ENCODE assay signal across 27 cellular contexts in the genomic region with DNA sequence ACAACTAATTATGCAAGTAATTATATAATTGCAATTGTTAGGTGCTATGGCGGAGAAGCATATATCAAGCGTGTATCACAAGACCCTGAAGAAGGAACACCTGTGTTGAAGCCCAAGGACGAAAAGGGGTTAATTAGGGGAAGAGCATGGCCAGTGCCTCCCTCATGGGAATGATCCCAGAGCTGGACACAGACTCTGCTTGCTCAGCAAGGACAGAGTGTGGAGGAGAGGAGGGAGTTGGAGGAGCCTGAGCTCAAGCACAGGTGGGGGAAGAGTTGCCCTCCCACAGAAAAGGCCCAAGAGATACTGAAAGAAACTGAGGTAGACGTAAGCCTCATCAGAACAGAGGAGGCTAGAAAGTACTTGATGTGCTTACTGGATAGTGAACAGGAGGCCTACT.
"Had no signal": no experiment of that assay in that cellular context is flagged by ENCODE, and none has a peak within 500 bp of the region (broad histone marks: within the 10 kb centered on the region; RNA-seq: fewer than 3 reads in every experiment).

No MANE protein-coding gene starts in this region.

- H3K27me3 Mint-ChIP-seq: activated CD4-positive, alpha-beta T cell treated with anti-CD3 and anti-CD28 coated beads, Interleukin-2, amount 10 ng/mL, durations not matched to agents 7 days and 5 days; activated naive CD4-positive, alpha-beta T cell treated with anti-CD3 and anti-CD28 coated beads, Interleukin-2, amount 10 ng/mL, durations not matched to agents 7 days and 5 days; activated naive CD8-positive, alpha-beta T cell; activated naive CD8-positive, alpha-beta T cell treated with anti-CD3 and anti-CD28 coated beads, Interleukin-2, amount 50 U/mL, for 24 hours had no signal

- H3K36me3 ChIP-seq: brain microvascular endothelial cell, SJCRH30, WERI-Rb-1 had no signal

- H3K4me3 ChIP-seq: SJCRH30, SK-N-MC had no signal

- H3K9me3 Mint-ChIP-seq: activated CD4-positive, alpha-beta T cell treated with anti-CD3 and anti-CD28 coated beads, Interleukin-2, amount 10 ng/mL, durations not matched to agents 7 days and 5 days; activated naive CD4-positive, alpha-beta T cell treated with anti-CD3 and anti-CD28 coated beads, Interleukin-2, amount 10 ng/mL, durations not matched to agents 7 days and 5 days; activated naive CD8-positive, alpha-beta T cell treated with anti-CD3 and anti-CD28 coated beads, Interleukin-2, amount 50 U/mL, for 24 hours had no signal

- H3K27me3 ChIP-seq: brain microvascular endothelial cell, SJCRH30 had no signal

- H3K4me1 ChIP-seq: SJCRH30 had no signal

- H3K4me1 Mint-ChIP-seq: activated CD4-positive, alpha-beta T cell treated with anti-CD3 and anti-CD28 coated beads, Interleukin-2, amount 10 ng/mL, durations not matched to agents 7 days and 5 days; activated naive CD4-positive, alpha-beta T cell treated with anti-CD3 and anti-CD28 coated beads, Interleukin-2, amount 10 ng/mL, durations not matched to agents 7 days and 5 days; activated naive CD8-positive, alpha-beta T cell treated with anti-CD3 and anti-CD28 coated beads, Interleukin-2, amount 50 U/mL, for 24 hours had no signal

- ATAC-seq: activated CD8-positive, alpha-beta T cell treated with anti-CD3 and anti-CD28 coated beads, Interleukin-2, amount 10 ng/mL, durations not matched to agents 7 days and 5 days; activated naive CD8-positive, alpha-beta T cell treated with anti-CD3 and anti-CD28 coated beads, Interleukin-2, amount 50 U/mL, for 24 hours; Panc1 had no signal

- H3K27ac Mint-ChIP-seq: activated CD4-positive, alpha-beta T cell treated with anti-CD3 and anti-CD28 coated beads, Interleukin-2, amount 10 ng/mL, durations not matched to agents 7 days and 5 days; activated CD8-positive, alpha-beta T cell treated with anti-CD3 and anti-CD28 coated beads, Interleukin-2, amount 10 ng/mL, durations not matched to agents 7 days and 5 days; activated naive CD4-positive, alpha-beta T cell treated with anti-CD3 and anti-CD28 coated beads, Interleukin-2, amount 10 ng/mL, durations not matched to agents 7 days and 5 days; activated naive CD8-positive, alpha-beta T cell; activated naive CD8-positive, alpha-beta T cell treated with anti-CD3 and anti-CD28 coated beads, Interleukin-2, amount 50 U/mL, for 24 hours had no signal

- DNase-seq: activated CD4-positive, alpha-beta T cell treated with anti-CD3 and anti-CD28 coated beads, Interleukin-2, amount 10 ng/mL, durations not matched to agents 7 days and 5 days; activated CD4-positive, alpha-beta T cell treated with anti-CD3 and anti-CD28 coated beads, Interleukin-2, amount 50 U/mL, for 48 hours; activated CD8-positive, alpha-beta memory T cell treated with anti-CD3 and anti-CD28 coated beads, Interleukin-2, amount 50 U/mL, for 48 hours; activated CD8-positive, alpha-beta T cell treated with anti-CD3 and anti-CD28 coated beads, Interleukin-2, amount 10 ng/mL, durations not matched to agents 7 days and 5 days; activated effector memory CD4-positive, alpha-beta T cell treated with Interleukin-2 at 50 U/mL for 16 hours; activated naive CD4-positive, alpha-beta T cell treated with anti-CD3 and anti-CD28 coated beads, Interleukin-2, amount 10 ng/mL, durations not matched to agents 7 days and 5 days; activated naive CD8-positive, alpha-beta T cell treated with anti-CD3 and anti-CD28 coated beads, Interleukin-2, amount 50 U/mL, for 24 hours; activated T-cell treated with anti-CD3 and anti-CD28 coated beads, Interleukin-2, amount 50 U/mL, for 48 hours; anterior cingulate cortex; brain microvascular endothelial cell; central memory CD4-positive, alpha-beta T cell; KG1; MM.1S; MV-4-11; NCI-H1092; NCI-H1436 treated with DMSO at 0.1 percent for 48 hours; NCI-H1694 treated with DMSO at 0.1 percent for 48 hours; NCI-H2029; NCI-H345; NCI-H524 treated with DMSO at 0.1 percent for 48 hours; SHP77; SJCRH30; T1000; WERI-Rb-1 had no signal

- H3K4me3 Mint-ChIP-seq: activated CD4-positive, alpha-beta T cell treated with anti-CD3 and anti-CD28 coated beads, Interleukin-2, amount 10 ng/mL, durations not matched to agents 7 days and 5 days; activated CD8-positive, alpha-beta T cell treated with anti-CD3 and anti-CD28 coated beads, Interleukin-2, amount 10 ng/mL, durations not matched to agents 7 days and 5 days; activated naive CD4-positive, alpha-beta T cell treated with anti-CD3 and anti-CD28 coated beads, Interleukin-2, amount 10 ng/mL, durations not matched to agents 7 days and 5 days; activated naive CD8-positive, alpha-beta T cell; activated naive CD8-positive, alpha-beta T cell treated with anti-CD3 and anti-CD28 coated beads, Interleukin-2, amount 50 U/mL, for 24 hours had no signal

- H3K27ac ChIP-seq: brain microvascular endothelial cell, SJCRH30, SK-N-MC, WERI-Rb-1 had no signal

- H3K36me3 Mint-ChIP-seq: activated naive CD4-positive, alpha-beta T cell treated with anti-CD3 and anti-CD28 coated beads, Interleukin-2, amount 10 ng/mL, durations not matched to agents 7 days and 5 days; activated naive CD8-positive, alpha-beta T cell had no signal

- H3K9me3 ChIP-seq: SJCRH30 had no signal
